ENCODE assay signal across 1 cellular context in the genomic region with DNA sequence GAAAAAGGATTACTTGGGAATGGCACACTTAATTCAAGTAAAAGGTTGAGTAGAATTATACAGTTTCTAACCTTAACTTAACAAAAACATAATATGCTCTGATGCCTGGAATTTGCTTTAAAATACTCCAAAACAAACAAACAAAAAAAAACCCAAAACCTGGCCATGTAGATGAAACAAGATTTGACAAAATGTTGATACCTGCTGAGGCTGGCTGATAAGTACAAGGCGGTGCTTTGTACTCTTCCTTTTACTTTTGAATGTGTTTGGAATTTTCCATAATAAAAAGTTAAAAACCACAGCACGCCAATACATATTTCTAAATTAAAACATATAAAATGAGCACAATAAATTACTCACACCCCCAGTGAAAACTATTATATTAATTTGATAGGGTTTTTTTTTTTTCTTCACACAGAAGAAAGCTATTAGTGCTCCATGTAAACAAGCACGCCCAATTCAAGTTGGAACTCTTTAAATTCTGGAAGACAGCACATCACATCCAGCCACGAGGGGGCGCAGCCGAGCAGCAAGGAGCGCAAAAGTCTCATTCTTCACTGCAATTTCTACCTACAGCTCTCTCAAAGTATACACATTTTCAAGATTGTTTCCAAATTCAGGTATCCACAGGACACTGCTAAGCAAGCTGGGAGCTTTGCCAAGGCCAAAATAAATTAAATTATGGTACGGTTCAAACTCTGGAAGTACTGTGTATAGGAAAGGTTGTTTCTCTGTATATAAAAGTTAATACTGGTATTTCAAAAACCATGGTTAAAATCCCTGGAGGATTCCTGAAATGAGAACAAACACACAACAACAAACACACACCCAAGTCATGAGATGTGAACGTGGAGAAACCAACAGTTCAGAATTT.
TF ChIP-seq lines count a peak whose summit lies in the region.

No MANE protein-coding gene starts in this region.

TF ChIP-seq in GM12878, 131 proteins besides CTCF, POLR2A, EP300 and RAD21 (continued from another document):
- TF ChIP-seq POLR2AphosphoS5 (IDR thresholded peaks at IDR 0.05; ENCODE audit: low read length), result no peak
- TF ChIP-seq, protein P1, sequence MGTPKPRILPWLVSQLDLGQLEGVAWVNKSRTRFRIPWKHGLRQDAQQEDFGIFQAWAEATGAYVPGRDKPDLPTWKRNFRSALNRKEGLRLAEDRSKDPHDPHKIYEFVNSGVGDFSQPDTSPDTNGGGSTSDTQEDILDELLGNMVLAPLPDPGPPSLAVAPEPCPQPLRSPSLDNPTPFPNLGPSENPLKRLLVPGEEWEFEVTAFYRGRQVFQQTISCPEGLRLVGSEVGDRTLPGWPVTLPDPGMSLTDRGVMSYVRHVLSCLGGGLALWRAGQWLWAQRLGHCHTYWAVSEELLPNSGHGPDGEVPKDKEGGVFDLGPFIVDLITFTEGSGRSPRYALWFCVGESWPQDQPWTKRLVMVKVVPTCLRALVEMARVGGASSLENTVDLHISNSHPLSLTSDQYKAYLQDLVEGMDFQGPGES (IDR thresholded peaks at IDR 0.05), result no peak
- TF ChIP-seq NBN (IDR thresholded peaks at IDR 0.05), result 0 out of 2 replicates have a peak, but pooled peaks have one; percentile 44
- TF ChIP-seq TBL1XR1 (IDR thresholded peaks at IDR 0.05; ENCODE audit: low read depth, low read length), result 0 out of 2 replicates have a peak, but pooled peaks have one; percentile 32
- TF ChIP-seq, protein P2, sequence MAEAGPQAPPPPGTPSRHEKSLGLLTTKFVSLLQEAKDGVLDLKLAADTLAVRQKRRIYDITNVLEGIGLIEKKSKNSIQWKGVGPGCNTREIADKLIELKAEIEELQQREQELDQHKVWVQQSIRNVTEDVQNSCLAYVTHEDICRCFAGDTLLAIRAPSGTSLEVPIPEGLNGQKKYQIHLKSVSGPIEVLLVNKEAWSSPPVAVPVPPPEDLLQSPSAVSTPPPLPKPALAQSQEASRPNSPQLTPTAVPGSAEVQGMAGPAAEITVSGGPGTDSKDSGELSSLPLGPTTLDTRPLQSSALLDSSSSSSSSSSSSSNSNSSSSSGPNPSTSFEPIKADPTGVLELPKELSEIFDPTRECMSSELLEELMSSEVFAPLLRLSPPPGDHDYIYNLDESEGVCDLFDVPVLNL (IDR thresholded peaks at IDR 0.05; ENCODE audit: low read depth, low read length), result no peak
- peak; percentile 43 for TF ChIP-seq MEF2B (IDR thresholded peaks at IDR 0.05; ENCODE audit: partially characterized antibody, poor library complexity, severe bottlenecking)
- TF ChIP-seq, protein P3, sequence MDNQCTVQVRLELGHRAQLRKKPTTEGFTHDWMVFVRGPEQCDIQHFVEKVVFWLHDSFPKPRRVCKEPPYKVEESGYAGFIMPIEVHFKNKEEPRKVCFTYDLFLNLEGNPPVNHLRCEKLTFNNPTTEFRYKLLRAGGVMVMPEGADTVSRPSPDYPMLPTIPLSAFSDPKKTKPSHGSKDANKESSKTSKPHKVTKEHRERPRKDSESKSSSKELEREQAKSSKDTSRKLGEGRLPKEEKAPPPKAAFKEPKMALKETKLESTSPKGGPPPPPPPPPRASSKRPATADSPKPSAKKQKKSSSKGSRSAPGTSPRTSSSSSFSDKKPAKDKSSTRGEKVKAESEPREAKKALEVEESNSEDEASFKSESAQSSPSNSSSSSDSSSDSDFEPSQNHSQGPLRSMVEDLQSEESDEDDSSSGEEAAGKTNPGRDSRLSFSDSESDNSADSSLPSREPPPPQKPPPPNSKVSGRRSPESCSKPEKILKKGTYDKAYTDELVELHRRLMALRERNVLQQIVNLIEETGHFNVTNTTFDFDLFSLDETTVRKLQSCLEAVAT (IDR thresholded peaks at IDR 0.05), result no peak
- TF ChIP-seq SREBF2 (IDR thresholded peaks at IDR 0.05; ENCODE audit: low read length), result no peak
- TF ChIP-seq YY1 (IDR thresholded peaks at IDR 0.05; ENCODE audit: low read depth, low read length), result peak; percentile 75
- TF ChIP-seq CBX5 (IDR thresholded peaks at IDR 0.05; ENCODE audit: low read depth), result no peak
- 0 out of 4 replicates have a peak, but pooled peaks of 1 of the 2 experiments have one; percentile 9 for TF ChIP-seq IKZF2 (IDR thresholded peaks at IDR 0.05)
- TF ChIP-seq NR2C1 (IDR thresholded peaks at IDR 0.05), result no peak
- TF ChIP-seq, protein P4, sequence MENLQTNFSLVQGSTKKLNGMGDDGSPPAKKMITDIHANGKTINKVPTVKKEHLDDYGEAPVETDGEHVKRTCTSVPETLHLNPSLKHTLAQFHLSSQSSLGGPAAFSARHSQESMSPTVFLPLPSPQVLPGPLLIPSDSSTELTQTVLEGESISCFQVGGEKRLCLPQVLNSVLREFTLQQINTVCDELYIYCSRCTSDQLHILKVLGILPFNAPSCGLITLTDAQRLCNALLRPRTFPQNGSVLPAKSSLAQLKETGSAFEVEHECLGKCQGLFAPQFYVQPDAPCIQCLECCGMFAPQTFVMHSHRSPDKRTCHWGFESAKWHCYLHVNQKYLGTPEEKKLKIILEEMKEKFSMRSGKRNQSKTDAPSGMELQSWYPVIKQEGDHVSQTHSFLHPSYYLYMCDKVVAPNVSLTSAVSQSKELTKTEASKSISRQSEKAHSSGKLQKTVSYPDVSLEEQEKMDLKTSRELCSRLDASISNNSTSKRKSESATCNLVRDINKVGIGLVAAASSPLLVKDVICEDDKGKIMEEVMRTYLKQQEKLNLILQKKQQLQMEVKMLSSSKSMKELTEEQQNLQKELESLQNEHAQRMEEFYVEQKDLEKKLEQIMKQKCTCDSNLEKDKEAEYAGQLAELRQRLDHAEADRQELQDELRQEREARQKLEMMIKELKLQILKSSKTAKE (IDR thresholded peaks at IDR 0.05; ENCODE audit: low read depth, poor library complexity, severe bottlenecking), result peak; percentile 42
- TF ChIP-seq, protein P5, sequence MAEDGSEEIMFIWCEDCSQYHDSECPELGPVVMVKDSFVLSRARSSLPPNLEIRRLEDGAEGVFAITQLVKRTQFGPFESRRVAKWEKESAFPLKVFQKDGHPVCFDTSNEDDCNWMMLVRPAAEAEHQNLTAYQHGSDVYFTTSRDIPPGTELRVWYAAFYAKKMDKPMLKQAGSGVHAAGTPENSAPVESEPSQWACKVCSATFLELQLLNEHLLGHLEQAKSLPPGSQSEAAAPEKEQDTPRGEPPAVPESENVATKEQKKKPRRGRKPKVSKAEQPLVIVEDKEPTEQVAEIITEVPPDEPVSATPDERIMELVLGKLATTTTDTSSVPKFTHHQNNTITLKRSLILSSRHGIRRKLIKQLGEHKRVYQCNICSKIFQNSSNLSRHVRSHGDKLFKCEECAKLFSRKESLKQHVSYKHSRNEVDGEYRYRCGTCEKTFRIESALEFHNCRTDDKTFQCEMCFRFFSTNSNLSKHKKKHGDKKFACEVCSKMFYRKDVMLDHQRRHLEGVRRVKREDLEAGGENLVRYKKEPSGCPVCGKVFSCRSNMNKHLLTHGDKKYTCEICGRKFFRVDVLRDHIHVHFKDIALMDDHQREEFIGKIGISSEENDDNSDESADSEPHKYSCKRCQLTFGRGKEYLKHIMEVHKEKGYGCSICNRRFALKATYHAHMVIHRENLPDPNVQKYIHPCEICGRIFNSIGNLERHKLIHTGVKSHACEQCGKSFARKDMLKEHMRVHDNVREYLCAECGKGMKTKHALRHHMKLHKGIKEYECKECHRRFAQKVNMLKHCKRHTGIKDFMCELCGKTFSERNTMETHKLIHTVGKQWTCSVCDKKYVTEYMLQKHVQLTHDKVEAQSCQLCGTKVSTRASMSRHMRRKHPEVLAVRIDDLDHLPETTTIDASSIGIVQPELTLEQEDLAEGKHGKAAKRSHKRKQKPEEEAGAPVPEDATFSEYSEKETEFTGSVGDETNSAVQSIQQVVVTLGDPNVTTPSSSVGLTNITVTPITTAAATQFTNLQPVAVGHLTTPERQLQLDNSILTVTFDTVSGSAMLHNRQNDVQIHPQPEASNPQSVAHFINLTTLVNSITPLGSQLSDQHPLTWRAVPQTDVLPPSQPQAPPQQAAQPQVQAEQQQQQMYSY (CRISPR knock-in tag; IDR thresholded peaks at IDR 0.05), result no peak
- TF ChIP-seq BMI1 (IDR thresholded peaks at IDR 0.05; ENCODE audit: borderline replicate concordance), result no peak
- TF ChIP-seq MXI1 (IDR thresholded peaks at IDR 0.05; ENCODE audit: low read depth, low read length), result peak; percentile 16; the same call in 1 of the 2 replicates
- no peak for TF ChIP-seq STAT3 (IDR thresholded peaks at IDR 0.05; ENCODE audit: low read depth, low read length)
- peak; percentile 93 for TF ChIP-seq SMC3 (IDR thresholded peaks at IDR 0.05; ENCODE audit: borderline replicate concordance, low read length)
- no peak for TF ChIP-seq SPI1 (IDR thresholded peaks at IDR 0.05; ENCODE audit: borderline replicate concordance, insufficient read depth, low read depth, low read length)
- TF ChIP-seq, protein P6, sequence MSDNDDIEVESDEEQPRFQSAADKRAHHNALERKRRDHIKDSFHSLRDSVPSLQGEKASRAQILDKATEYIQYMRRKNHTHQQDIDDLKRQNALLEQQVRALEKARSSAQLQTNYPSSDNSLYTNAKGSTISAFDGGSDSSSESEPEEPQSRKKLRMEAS (IDR thresholded peaks at IDR 0.05; ENCODE audit: low read depth, low read length), result no peak; the same call in 1 of the 2 replicates
- no peak for TF ChIP-seq SIX5 (IDR thresholded peaks at IDR 0.05; ENCODE audit: low read depth, low read length, severe bottlenecking)
- TF ChIP-seq, protein P7, sequence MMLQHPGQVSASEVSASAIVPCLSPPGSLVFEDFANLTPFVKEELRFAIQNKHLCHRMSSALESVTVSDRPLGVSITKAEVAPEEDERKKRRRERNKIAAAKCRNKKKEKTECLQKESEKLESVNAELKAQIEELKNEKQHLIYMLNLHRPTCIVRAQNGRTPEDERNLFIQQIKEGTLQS (IDR thresholded peaks at IDR 0.05; ENCODE audit: borderline replicate concordance, extremely low read depth, low read depth, low read length), result no peak
- TF ChIP-seq CHD1 (IDR thresholded peaks at IDR 0.05; ENCODE audit: low read depth, low read length), result 0 out of 2 replicates have a peak, but pooled peaks have one; percentile 64
- no peak for TF ChIP-seq ZSCAN29 (IDR thresholded peaks at IDR 0.05)
